ENCODE assay signal across 1 cellular context in genomic region chr2:230825354-230825753, GRCh38.
TF ChIP-seq lines count a peak whose summit lies in the region.

No MANE protein-coding gene starts in this region.

TF ChIP-seq in HepG2, 621 proteins besides CTCF, POLR2A, EP300 and RAD21 (continued from another document):
- no peak for TF ChIP-seq ZNF646 (CRISPR knock-in tag; IDR thresholded peaks at IDR 0.05)
- TF ChIP-seq ZNF124 (CRISPR knock-in tag; IDR thresholded peaks at IDR 0.05): no peak
- TF ChIP-seq ZNF572 (CRISPR knock-in tag; IDR thresholded peaks at IDR 0.05): no peak
- TF ChIP-seq NAIF1 (CRISPR knock-in tag; IDR thresholded peaks at IDR 0.05; ENCODE audit: borderline replicate concordance): no peak
- TF ChIP-seq ZNF431 (CRISPR knock-in tag; IDR thresholded peaks at IDR 0.05; ENCODE audit: borderline replicate concordance, low read depth): no peak
